Comparison of ENCODE assay signal across 8 cellular contexts in genomic region chr1:228938248-228938891, GRCh38.
DNase-seq lines count a peak whose midpoint lies in the region; ATAC-seq and TF ChIP-seq lines count a peak whose summit lies in the region.

No MANE protein-coding gene starts in this region.

- peaks cover 16 to 36% (median 20%) of the 10 kb centered on the region in 4 donors for H3K4me1 Mint-ChIP-seq in CD4-positive, alpha-beta memory T cell
- peaks cover 17% of the 10 kb centered on the region for H3K4me1 Mint-ChIP-seq in osteocyte (ENCODE audit: unreplicated experiment)

- H3K9me3 Mint-ChIP-seq in CD4-positive, alpha-beta memory T cell, result no peaks in the 10 kb centered on the region
- H3K9me3 Mint-ChIP-seq in osteocyte (ENCODE audit: unreplicated experiment), result no peaks in the 10 kb centered on the region

- intact Hi-C loops in CD4-positive, alpha-beta memory T cell (cut with micrococcal nuclease), result no loop called here

- CTCF ChIA-PET in CD4-positive, alpha-beta memory T cell (lab: Charles Lee; ENCODE audit: partially characterized antibody), result no interaction called here

- ATAC-seq in GM18505 (IDR thresholded peaks at IDR 0.05; ENCODE audit: unreplicated experiment), result no peak

- peak overlapping the region in 6 of 7 donors; percentile 43 to 83 (median 64) for H3K27ac Mint-ChIP-seq in CD4-positive, alpha-beta memory T cell
- peak overlapping the region; percentile 67 for H3K27ac Mint-ChIP-seq in osteocyte (ENCODE audit: unreplicated experiment)

- no peak overlapping the region for H3K27ac ChIP-seq in CD4-positive, alpha-beta memory T cell (ENCODE audit: low read depth, low read length)

- H3K27me3 ChIP-seq in CD4-positive, alpha-beta memory T cell (ENCODE audit: insufficient read depth, low read length), result no peaks in the 10 kb centered on the region
- no peaks in the 10 kb centered on the region for H3K27me3 ChIP-seq in HAP-1 (ENCODE audit: low read depth)

- H3K27me3 Mint-ChIP-seq in CD4-positive, alpha-beta memory T cell, result peaks cover 0 to 3% of the 10 kb centered on the region in 2 donors
- peaks cover 13% of the 10 kb centered on the region for H3K27me3 Mint-ChIP-seq in osteocyte (ENCODE audit: unreplicated experiment)

- H3K36me3 ChIP-seq in CD4-positive, alpha-beta memory T cell (ENCODE audit: insufficient read depth, low read length), result no peaks in the 10 kb centered on the region
- H3K36me3 ChIP-seq in HAP-1 (replicated peaks), result no peaks in the 10 kb centered on the region

- in situ Hi-C loops in HAP-1 (cut with MboI; ENCODE audit: low sequenced_read_pairs), result no loop called here

- no peak for TF ChIP-seq POLR2A in GM18505 (IDR thresholded peaks at IDR 0.05; ENCODE audit: borderline replicate concordance, extremely low read depth, insufficient read depth, insufficient read length)

- POLR2A ChIA-PET in CD4-positive, alpha-beta memory T cell (lab: Charles Lee; ENCODE audit: partially characterized antibody), result no interaction called here

- DNase-seq in CD4-positive, alpha-beta memory T cell, result peak in 2 of 5 donors; percentile 9 to 15
- DNase-seq in NCI-H510A (lab: John Stamatoyannopoulos, UW), result peak; percentile 26
- peak; percentile 64 to 88 for DNase-seq in dermis microvascular lymphatic vessel endothelial cell (ENCODE audit: low read depth in 2 of 2)
- DNase-seq in osteocyte (ENCODE audit: extremely low spot score, unreplicated experiment), result no peak
- DNase-seq in DMS79 treated with DMSO at 0.1 percent for 48 hours (lab: John Stamatoyannopoulos, UW), result no peak
- DNase-seq in HAP-1 (ENCODE audit: low spot score in 2 of 2), result no peak
- DNase-seq in AG20443 (ENCODE audit: low spot score), result no peak

- peaks cover 16% of the 10 kb centered on the region for H3K4me1 ChIP-seq in CD4-positive, alpha-beta memory T cell (ENCODE audit: insufficient read depth, low read length)
- H3K4me1 ChIP-seq in HAP-1, result no peaks in the 10 kb centered on the region; the same call in 1 of the 2 replicates

- no peak overlapping the region for H3K4me3 ChIP-seq in CD4-positive, alpha-beta memory T cell (ENCODE audit: low read length in 2 of 2)
- no peak overlapping the region for H3K4me3 ChIP-seq in HAP-1

- TF ChIP-seq CTCF in osteocyte (IDR thresholded peaks at IDR 0.05), result no peak

- no peaks in the 10 kb centered on the region for H3K9me3 ChIP-seq in CD4-positive, alpha-beta memory T cell (ENCODE audit: control insufficient read depth in 1 of 2, low read length in 2 of 2)
- no peaks in the 10 kb centered on the region for H3K9me3 ChIP-seq in HAP-1

- no peaks in the 10 kb centered on the region for H3K36me3 Mint-ChIP-seq in CD4-positive, alpha-beta memory T cell
- H3K36me3 Mint-ChIP-seq in osteocyte (ENCODE audit: unreplicated experiment), result peaks cover 3% of the 10 kb centered on the region

- peak overlapping the region in 4 of 8 donors; percentile 5 to 41 (median 28) for H3K4me3 Mint-ChIP-seq in CD4-positive, alpha-beta memory T cell
- no peak overlapping the region for H3K4me3 Mint-ChIP-seq in osteocyte (ENCODE audit: unreplicated experiment)

Comparison
In these comparisons a context has a peak if more than half of its experiments do, and no peak if none do; other contexts are left out.
1. DNase-seq: peak in NCI-H510A (single experiment) and dermis microvascular lymphatic vessel endothelial cell (2 of 2); none in osteocyte (single experiment), DMS79 treated with DMSO at 0.1 percent for 48 hours (single experiment), HAP-1 (0 of 2) and AG20443 (single experiment).